27 cellular contexts compared by ENCODE assay signal in genomic region chr2:59151805-59152204, GRCh38.
"Had no signal": no experiment of that assay in that cellular context is flagged by ENCODE, and none has a peak within 500 bp of the region (broad histone marks: within the 10 kb centered on the region; RNA-seq: fewer than 3 reads in every experiment).

No MANE protein-coding gene starts in this region.

- H3K36me3 ChIP-seq: stomach, suprapubic skin, thoracic aorta, thyroid gland, tibial artery, tibial nerve, transverse colon, upper lobe of left lung, upper lobe of right lung, uterus, vagina had no signal

- H3K9me3 ChIP-seq: stomach, suprapubic skin, testis, thoracic aorta, thyroid gland, tibial artery, tibial nerve, transverse colon, upper lobe of left lung, upper lobe of right lung, uterus, vagina had no signal

- H3K27me3 ChIP-seq: stomach, suprapubic skin, testis, thyroid gland, tibial artery, tibial nerve, transverse colon, upper lobe of left lung, upper lobe of right lung, uterus, vagina had no signal

- H3K4me1 ChIP-seq: stomach, suprapubic skin, testis, thyroid gland, tibial artery, tibial nerve, transverse colon, upper lobe of left lung, upper lobe of right lung, uterus, vagina had no signal

- DNase-seq: stimulated activated CD4-positive, alpha-beta T cell treated with anti-CD3 and anti-CD28 coated beads, Interleukin-2, amount 100 ng/mL, for 48 hours; stimulated activated CD4-positive, alpha-beta T cell treated with anti-CD3 and anti-CD28 coated beads, Interleukin-4, amount 100 ng/mL, for 1 hour; stimulated activated CD4-positive, alpha-beta T cell treated with anti-CD3 and anti-CD28 coated beads, Interleukin-4, amount 100 ng/mL, for 24 hours; stimulated activated CD4-positive, alpha-beta T cell treated with anti-CD3 and anti-CD28 coated beads, Interleukin-4, amount 100 ng/mL, for 4 hours; stimulated activated CD8-positive, alpha-beta memory T cell treated with anti-CD3 and anti-CD28 coated beads, Interleukin-4, amount 100 ng/mL, for 48 hours; stimulated activated naive B cell treated with anti-CD40 and anti-IgM and Interleukin-4, amounts not matched to agents 10 μg/mL and 1 μg/mL and 100 μg/mL, for 72 hours; stimulated activated naive CD4-positive, alpha-beta T cell; stimulated activated naive CD4-positive, alpha-beta T cell treated with Interleukin-2 at 50 U/mL for 16 hours; stimulated activated naive CD8-positive, alpha-beta T cell treated with anti-CD3 and anti-CD28 coated beads, Interleukin-15, amount 100 ng/mL, for 72 hours; stimulated activated naive CD8-positive, alpha-beta T cell treated with anti-CD3 and anti-CD28 coated beads, Interleukin-15, Interleukin-2, amounts not matched to agents 100 U/mL and 50 U/mL, for 24 hours; stomach; substantia nigra; testis; thyroid gland; tibial artery; transverse colon; trophoblast cell; upper lobe of left lung; upper lobe of right lung; uterus had no signal

- FAIRE-seq: urothelium cell line had no signal

- H3K4me3 ChIP-seq: stomach, suprapubic skin, testis, thoracic aorta, thyroid gland, tibial artery, tibial nerve, transverse colon, upper lobe of left lung, upper lobe of right lung, uterus, vagina had no signal

- ATAC-seq: stimulated activated effector memory CD8-positive, alpha-beta T cell treated with anti-CD3 and anti-CD28 coated beads, Interleukin-12 subunit alpha, Interleukin-12 subunit beta, amount 100 ng/mL, for 72 hours; stimulated activated memory B cell treated with anti-CD40 and anti-IgM and Interleukin-4, amounts not matched to agents 10 μg/mL and 1 μg/mL and 100 μg/mL, for 72 hours; stimulated activated naive B cell treated with anti-CD40 and anti-IgM and Interleukin-4, amounts not matched to agents 10 μg/mL and 1 μg/mL and 100 μg/mL, for 72 hours; stimulated activated naive CD8-positive, alpha-beta T cell treated with anti-CD3 and anti-CD28 coated beads, Interleukin-15, amount 100 ng/mL, for 72 hours; stimulated activated naive CD8-positive, alpha-beta T cell treated with anti-CD3 and anti-CD28 coated beads, Interleukin-15, Interleukin-2, amounts not matched to agents 100 U/mL and 50 U/mL, for 24 hours; upper lobe of right lung had no signal

- H3K27ac ChIP-seq: stomach, suprapubic skin, testis, thoracic aorta, thyroid gland, tibial artery, tibial nerve, transverse colon, upper lobe of left lung, upper lobe of right lung, uterus, vagina had no signal
